17 cellular contexts compared by ENCODE assay signal in the genomic region with DNA sequence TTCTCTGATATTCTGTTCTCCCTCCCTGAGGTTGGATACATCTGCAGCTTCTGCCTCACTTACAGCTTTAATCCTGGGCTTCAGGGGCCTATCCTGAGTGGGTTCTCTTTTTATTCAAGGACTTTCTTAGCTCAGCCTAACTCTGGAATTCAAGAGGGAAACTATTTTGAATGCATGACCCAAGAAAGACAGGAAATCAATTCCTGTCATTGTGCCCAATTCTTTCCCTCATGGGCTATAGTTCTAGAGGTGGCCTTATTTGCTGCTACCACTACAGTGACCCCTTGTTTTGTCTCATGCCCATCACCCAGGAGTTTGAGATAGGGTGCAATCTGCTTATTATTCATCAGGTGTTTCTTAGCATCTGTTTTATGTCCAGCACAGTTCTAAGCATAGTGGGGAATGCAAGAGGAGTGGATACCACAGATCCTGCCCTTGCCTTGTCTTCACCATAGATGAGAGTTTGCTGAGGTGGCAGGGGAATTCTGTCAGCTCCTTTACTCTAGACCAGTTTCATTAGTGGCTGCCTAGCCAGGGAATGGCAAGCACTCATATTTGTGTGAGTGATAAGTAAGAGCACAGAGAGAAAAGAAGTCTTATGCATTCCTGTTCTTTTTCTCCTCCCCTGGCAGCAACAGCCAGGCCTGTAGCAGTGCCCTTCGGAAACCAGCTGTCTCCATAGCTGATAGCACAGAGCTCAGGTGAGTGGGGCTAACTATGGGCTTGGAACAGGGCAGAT. TPM values are rescaled to one million over a fixed set of nuclear protein-coding genes. Genes with fewer than 3 reads are reported as not detected.
A peak's percentile ranks its signal among the peaks of the same experiment; 100 is the strongest.
DNase-seq lines count a peak whose midpoint lies in the region; ATAC-seq, FAIRE-seq and TF ChIP-seq lines count a peak whose summit lies in the region.
"Had no signal": no experiment of that assay in that cellular context is flagged by ENCODE, and none has a peak within 500 bp of the region (broad histone marks: within the 10 kb centered on the region; RNA-seq: fewer than 3 reads in every experiment).

No MANE protein-coding gene starts in this region.

- H3K36me3 ChIP-seq in keratinocyte (ENCODE audit: control insufficient read depth in 2 of 2, extremely low read depth in 1 of 2, insufficient read depth in 2 of 2, low read length in 2 of 2) = peaks cover 21 to 30% of the 10 kb centered on the region in 2 experiments

- H3K4me1 ChIP-seq in foreskin keratinocyte (peaks cover 30% of the 10 kb centered on the region), keratinocyte (ENCODE audit: control insufficient read depth, extremely low read depth, insufficient read depth, low read length) (peaks cover 32% of the 10 kb centered on the region)
- H3K4me1 ChIP-seq: BLaER1 treated with 17β-estradiol and CSF1 and Interleukin-3, amounts not matched to agents 10 nM and 100 nM had no signal

- peak; percentile 49 for FAIRE-seq in keratinocyte (lab: Jason Lieb, UNC)
- FAIRE-seq: HTR-8/SVneo had no signal

- H3K9me3 Mint-ChIP-seq in activated T-helper 2 cell treated with anti-CD3 and anti-CD28 coated beads, Interferon-gamma antibody, Interleukin-2, Interleukin-4, amounts not matched to agents 10 μg/mL and 5 μg/mL and 100 μg/mL, durations not matched to agents 14 hours and 24 hours and 36 hours = peaks cover 6% of the 10 kb centered on the region

- dilution Hi-C loops in keratinocyte (cut with MboI; ENCODE audit: extremely low pct_ligation_motif_present, low sequenced_read_pairs) = no loop called here

- H3K27ac ChIP-seq in foreskin keratinocyte (peak overlapping the region; percentile 74), keratinocyte (ENCODE audit: control insufficient read depth, insufficient read depth, low read length) (peak overlapping the region; percentile 90)
- H3K27ac ChIP-seq: BLaER1 treated with 17β-estradiol and CSF1 and Interleukin-3, amounts not matched to agents 10 nM and 100 nM had no signal

- no peak overlapping the region for H3K4me3 ChIP-seq in keratinocyte (ENCODE audit: control insufficient read depth in 2 of 3, extremely low read depth in 1 of 3, insufficient read depth in 2 of 3, low read depth in 1 of 3, low read length in 3 of 3)
- H3K4me3 ChIP-seq: BLaER1 treated with 17β-estradiol and CSF1 and Interleukin-3, amounts not matched to agents 10 nM and 100 nM had no signal

- H3K27me3 ChIP-seq in foreskin keratinocyte (no peaks in the 10 kb centered on the region), keratinocyte (ENCODE audit: control insufficient read depth, extremely low read depth, insufficient read depth, low read length) (no peaks in the 10 kb centered on the region)
- H3K27me3 ChIP-seq: BLaER1 treated with 17β-estradiol and CSF1 and Interleukin-3, amounts not matched to agents 10 nM and 100 nM had no signal

- ATAC-seq in Right ventricle myocardium inferior (peak; percentile 82), foreskin keratinocyte (no peak), GM21825 (IDR thresholded peaks at IDR 0.05; ENCODE audit: unreplicated experiment) (no peak), GM18909 (IDR thresholded peaks at IDR 0.05; ENCODE audit: poor library complexity, unreplicated experiment) (no peak)

- peaks cover 77% of the 10 kb centered on the region for H3K36me3 Mint-ChIP-seq in activated T-helper 2 cell treated with anti-CD3 and anti-CD28 coated beads, Interferon-gamma antibody, Interleukin-2, Interleukin-4, amounts not matched to agents 10 μg/mL and 5 μg/mL and 100 μg/mL, durations not matched to agents 14 hours and 24 hours and 36 hours (ENCODE audit: low read depth)

- no peaks in the 10 kb centered on the region for H4K20me1 ChIP-seq in keratinocyte (ENCODE audit: control insufficient read depth, extremely low read depth, insufficient read depth, low read length)
- H4K20me1 ChIP-seq: BLaER1 treated with 17β-estradiol and CSF1 and Interleukin-3, amounts not matched to agents 10 nM and 100 nM had no signal

- no peak overlapping the region for H3K27ac Mint-ChIP-seq in activated T-helper 2 cell treated with anti-CD3 and anti-CD28 coated beads, Interferon-gamma antibody, Interleukin-2, Interleukin-4, amounts not matched to agents 10 μg/mL and 5 μg/mL and 100 μg/mL, durations not matched to agents 14 hours and 24 hours and 36 hours

- H2AFZ ChIP-seq in keratinocyte (ENCODE audit: control insufficient read depth, low read length) = no peak overlapping the region

- H3K9me1 ChIP-seq in keratinocyte (ENCODE audit: control insufficient read depth, extremely low read depth, insufficient read depth, low read length) = no peaks in the 10 kb centered on the region

- no peaks in the 10 kb centered on the region for H3K79me2 ChIP-seq in keratinocyte (ENCODE audit: control insufficient read depth, insufficient read depth, low read length)

- H3K27me3 Mint-ChIP-seq in activated T-helper 2 cell treated with anti-CD3 and anti-CD28 coated beads, Interferon-gamma antibody, Interleukin-2, Interleukin-4, amounts not matched to agents 10 μg/mL and 5 μg/mL and 100 μg/mL, durations not matched to agents 14 hours and 24 hours and 36 hours (ENCODE audit: low read depth) = no peaks in the 10 kb centered on the region

- peaks cover under 1% of the 10 kb centered on the region for H3K9me3 ChIP-seq in keratinocyte (ENCODE audit: control insufficient read depth, low read depth, low read length)

- peaks cover 8% of the 10 kb centered on the region for H3K4me1 Mint-ChIP-seq in activated T-helper 2 cell treated with anti-CD3 and anti-CD28 coated beads, Interferon-gamma antibody, Interleukin-2, Interleukin-4, amounts not matched to agents 10 μg/mL and 5 μg/mL and 100 μg/mL, durations not matched to agents 14 hours and 24 hours and 36 hours (ENCODE audit: low read depth)

- TF ChIP-seq CTCF in foreskin keratinocyte (conservative IDR thresholded peaks at IDR 0.05) = no peak
- TF ChIP-seq CTCF in keratinocyte (optimal IDR thresholded peaks at IDR 0.05 in 1 of 3, IDR thresholded peaks at IDR 0.05 in 1 of 3, conservative IDR thresholded peaks at IDR 0.05 in 1 of 3; ENCODE audit: extremely low read depth in 1 of 3, insufficient read depth in 2 of 3, low read length in 3 of 3) = no peak

- H3K4me3 Mint-ChIP-seq in activated T-helper 2 cell treated with anti-CD3 and anti-CD28 coated beads, Interferon-gamma antibody, Interleukin-2, Interleukin-4, amounts not matched to agents 10 μg/mL and 5 μg/mL and 100 μg/mL, durations not matched to agents 14 hours and 24 hours and 36 hours (ENCODE audit: low read depth) = no peak overlapping the region

- H3K9ac ChIP-seq in keratinocyte (ENCODE audit: control insufficient read depth, extremely low read depth, insufficient read depth, low read length) = peak overlapping the region; percentile 53
- H3K9ac ChIP-seq: BLaER1 treated with 17β-estradiol and CSF1 and Interleukin-3, amounts not matched to agents 10 nM and 100 nM had no signal

- peak overlapping the region; percentile 50 for H3K4me2 ChIP-seq in keratinocyte (ENCODE audit: control insufficient read depth, extremely low read depth, insufficient read depth, low read depth, low read length)
- H3K4me2 ChIP-seq: BLaER1 treated with 17β-estradiol and CSF1 and Interleukin-3, amounts not matched to agents 10 nM and 100 nM had no signal

- intact Hi-C loops in Right ventricle myocardium inferior (cut with DNase I) = no loop called here
- intact Hi-C loops in cardiac septum (cut with DNase I) = no loop called here
- intact Hi-C loops in activated T-helper 2 cell treated with anti-CD3 and anti-CD28 coated beads, Interferon-gamma antibody, Interleukin-2, Interleukin-4, amounts not matched to agents 10 μg/mL and 5 μg/mL and 100 μg/mL, durations not matched to agents 14 hours and 24 hours and 36 hours (cut with micrococcal nuclease) = no loop called here

- no peak for DNase-seq in Right ventricle myocardium inferior (ENCODE audit: missing footprints)
- DNase-seq in cardiac septum (ENCODE audit: low spot score) = no peak
- no peak for DNase-seq in foreskin keratinocyte
- no peak for DNase-seq in keratinocyte (ENCODE audit: low read depth, low spot score)
- DNase-seq in NCI-H446 treated with DMSO at 0.1 percent for 48 hours (lab: John Stamatoyannopoulos, UW) = no peak
- no peak for DNase-seq in activated T-helper 2 cell treated with anti-CD3 and anti-CD28 coated beads, Interferon-gamma antibody, Interleukin-2, Interleukin-4, amounts not matched to agents 10 μg/mL and 5 μg/mL and 100 μg/mL, durations not matched to agents 14 hours and 24 hours and 36 hours (ENCODE audit: low spot score)
- DNase-seq: DMS 273 treated with DMSO at 0.1 percent for 48 hours, H7, KBM-7, NCI-H1092, NCI-H1694 treated with DMSO at 0.1 percent for 48 hours, NCI-H748 treated with DMSO at 0.1 percent for 48 hours, SHP77 had no signal

RNA-seq across cellular contexts. Expression of gene STRIP2, which starts 19.4 kb away (rescaled TPM):
- total RNA-seq in Right ventricle myocardium inferior (22.0 TPM), cardiac septum (20.4 TPM), foreskin keratinocyte (15.7 and 16.9 TPM in 2 replicates)
- polyA plus RNA-seq in foreskin keratinocyte (5.1 and 5.6 TPM in 2 replicates), keratinocyte (9.5 to 18.6 TPM (median 12.5 TPM) in 3 replicates)
- polyA plus RNA-seq in keratinocyte (2011; ENCODE audit: low read depth) = 13.9 TPM
- 6.5 and 7.7 TPM in 2 replicates for polyA plus RNA-seq in keratinocyte (2011; cell fraction: cytosol; rRNA removed)
- 21.2 and 24.3 TPM in 2 replicates for polyA plus RNA-seq in keratinocyte (2011; cell fraction: nucleus; rRNA removed)
- polyA plus RNA-seq in keratinocyte (2012; ENCODE audit: low replicate concordance) = 6.2 and 8.0 TPM in 2 replicates
- 13.1 to 30.0 TPM (median 18.0 TPM) in 3 replicates for polyA minus RNA-seq in keratinocyte
- 14.2 TPM for polyA minus RNA-seq in keratinocyte (2011; cell fraction: cytosol; rRNA and poly(A)+ RNA removed)
- polyA minus RNA-seq in keratinocyte (2011; cell fraction: nucleus; rRNA and poly(A)+ RNA removed) = 11.6 and 24.7 TPM in 2 replicates
- 73.4 and 73.5 TPM in 2 replicates for total RNA-seq in activated T-helper 2 cell treated with anti-CD3 and anti-CD28 coated beads, Interferon-gamma antibody, Interleukin-2, Interleukin-4, amounts not matched to agents 10 μg/mL and 5 μg/mL and 100 μg/mL, durations not matched to agents 14 hours and 24 hours and 36 hours

RNA-seq across cellular contexts. Expression of gene SMKR1, which starts 48.7 kb away (rescaled TPM):
- total RNA-seq in Right ventricle myocardium inferior = not detected
- total RNA-seq in cardiac septum = not detected
- 0.48 and 0.56 TPM in 2 replicates for total RNA-seq in foreskin keratinocyte
- polyA plus RNA-seq in foreskin keratinocyte = 0.78 and 1.0 TPM in 2 replicates
- 0.23 to 0.81 TPM (median 0.76 TPM) in 3 replicates for polyA plus RNA-seq in keratinocyte
- 1.2 TPM for polyA plus RNA-seq in keratinocyte (2011; ENCODE audit: low read depth)
- polyA plus RNA-seq in keratinocyte (2011; cell fraction: cytosol; rRNA removed) = 0.09 and 0.79 TPM in 2 replicates
- 0.31 and 0.45 TPM in 2 replicates for polyA plus RNA-seq in keratinocyte (2011; cell fraction: nucleus; rRNA removed)
- 0.86 and 1.7 TPM in 2 replicates for polyA plus RNA-seq in keratinocyte (2012; ENCODE audit: low replicate concordance)
- not detected in 3 replicates for polyA minus RNA-seq in keratinocyte
- polyA minus RNA-seq in keratinocyte (2011; cell fraction: cytosol; rRNA and poly(A)+ RNA removed) = not detected
- polyA minus RNA-seq in keratinocyte (2011; cell fraction: nucleus; rRNA and poly(A)+ RNA removed) = not detected in 2 replicates
- 4.7 and 6.8 TPM in 2 replicates for total RNA-seq in activated T-helper 2 cell treated with anti-CD3 and anti-CD28 coated beads, Interferon-gamma antibody, Interleukin-2, Interleukin-4, amounts not matched to agents 10 μg/mL and 5 μg/mL and 100 μg/mL, durations not matched to agents 14 hours and 24 hours and 36 hours
- total RNA-seq: H7 had no signal
